7 cellular contexts compared by ENCODE assay signal in genomic region chr2:91575701-91576100, GRCh38.
DNase-seq lines count a peak whose midpoint lies in the region; ATAC-seq and TF ChIP-seq lines count a peak whose summit lies in the region.
"Not testable (repeated sequence)": the region's sequence is repeated elsewhere in the genome, so short reads cannot be mapped to it uniquely, and the experiment has no call there.

No MANE protein-coding gene starts in this region.

- not testable (repeated sequence) for H3K79me1 ChIP-seq in neuronal stem cell (ENCODE audit: low read depth, low read length)

- DNase-seq in GM23248 (peak; percentile 10), esophagus muscularis mucosa (ENCODE audit: extremely low spot score) (peak; percentile 79), kidney tubule cell (ENCODE audit: low spot score) (peak; percentile 30), spleen (peak; percentile 77), upper lobe of right lung (peak; percentile 63)
- DNase-seq in activated CD4-positive, alpha-beta T cell treated with anti-CD3 and anti-CD28 coated beads, Interleukin-2, amount 10 ng/mL, durations not matched to agents 24 days and 14 days: peak; percentile 54
- DNase-seq in neuronal stem cell (ENCODE audit: low spot score): not testable (repeated sequence)

- not testable (repeated sequence) for H2BK5ac ChIP-seq in neuronal stem cell (ENCODE audit: low read length)

- TF ChIP-seq POLR2A in esophagus muscularis mucosa (IDR thresholded peaks at IDR 0.05; ENCODE audit: low read depth); spleen (IDR thresholded peaks at IDR 0.05): not testable (repeated sequence)

- not testable (repeated sequence) for H2BK120ac ChIP-seq in neuronal stem cell (ENCODE audit: low read depth, low read length)

- H3K4ac ChIP-seq in neuronal stem cell (ENCODE audit: low read length): not testable (repeated sequence)

- not testable (repeated sequence) for H3K4me1 ChIP-seq in GM23248 (ENCODE audit: insufficient read depth); esophagus muscularis mucosa; neuronal stem cell (ENCODE audit: control insufficient read depth in 2 of 2, insufficient read depth in 1 of 2, low read depth in 1 of 2, low read length in 2 of 2); spleen; upper lobe of right lung

- H4K20me1 ChIP-seq in GM23248 (ENCODE audit: insufficient read depth): not testable (repeated sequence)

- in situ Hi-C loops in GM23248 (cut with MboI): not testable (repeated sequence)

- not testable (repeated sequence) for H3F3A ChIP-seq in GM23248 (ENCODE audit: insufficient read depth)

- H2AK5ac ChIP-seq in neuronal stem cell (ENCODE audit: low read depth, low read length): not testable (repeated sequence)

- H3K27ac Mint-ChIP-seq in activated CD4-positive, alpha-beta T cell treated with anti-CD3 and anti-CD28 coated beads, Interleukin-2, amount 10 ng/mL, durations not matched to agents 24 days and 14 days: not testable (repeated sequence)

- H3K4me2 ChIP-seq in GM23248 (ENCODE audit: unreplicated experiment); neuronal stem cell (ENCODE audit: insufficient read depth, low read length, poor library complexity, severe bottlenecking): not testable (repeated sequence)

- not testable (repeated sequence) for H3K27me3 Mint-ChIP-seq in activated CD4-positive, alpha-beta T cell treated with anti-CD3 and anti-CD28 coated beads, Interleukin-2, amount 10 ng/mL, durations not matched to agents 24 days and 14 days

- not testable (repeated sequence) for H3K4me1 Mint-ChIP-seq in activated CD4-positive, alpha-beta T cell treated with anti-CD3 and anti-CD28 coated beads, Interleukin-2, amount 10 ng/mL, durations not matched to agents 24 days and 14 days

- H3K14ac ChIP-seq in neuronal stem cell (ENCODE audit: low read length): peak overlapping the region; percentile 89

- H4K8ac ChIP-seq in neuronal stem cell (ENCODE audit: low read depth, low read length): not testable (repeated sequence)

- intact Hi-C loops in activated CD4-positive, alpha-beta T cell treated with anti-CD3 and anti-CD28 coated beads, Interleukin-2, amount 10 ng/mL, durations not matched to agents 24 days and 14 days (cut with micrococcal nuclease); esophagus muscularis mucosa (cut with DNase I); spleen (cut with DNase I; ENCODE audit: low total_unique reads); upper lobe of right lung (cut with DNase I): not testable (repeated sequence)

- TF ChIP-seq EP300 in esophagus muscularis mucosa (IDR thresholded peaks at IDR 0.05): not testable (repeated sequence)

- not testable (repeated sequence) for H3K36me3 ChIP-seq in GM23248 (ENCODE audit: low read depth); esophagus muscularis mucosa; neuronal stem cell (replicated peaks in 1 of 2; ENCODE audit: control insufficient read depth in 2 of 2, insufficient read depth in 2 of 2, low read length in 2 of 2); spleen; upper lobe of right lung

- not testable (repeated sequence) for H3K23ac ChIP-seq in neuronal stem cell (ENCODE audit: low read depth, low read length, poor library complexity)

- not testable (repeated sequence) for H3K18ac ChIP-seq in neuronal stem cell (ENCODE audit: low read length)

- not testable (repeated sequence) for H4K91ac ChIP-seq in neuronal stem cell (ENCODE audit: low read depth, low read length, poor library complexity)

- H2AFZ ChIP-seq in GM23248; neuronal stem cell (ENCODE audit: low read length): not testable (repeated sequence)

- H3K9me2 ChIP-seq in GM23248 (ENCODE audit: insufficient read depth): not testable (repeated sequence)

- not testable (repeated sequence) for H3K27me3 ChIP-seq in GM23248 (replicated peaks; ENCODE audit: insufficient read depth); esophagus muscularis mucosa; neuronal stem cell (ENCODE audit: control insufficient read depth in 3 of 3, insufficient read depth in 3 of 3, low read depth in 1 of 3, low read length in 3 of 3); spleen (replicated peaks in 1 of 7); upper lobe of right lung

- H3K4me3 ChIP-seq in GM23248; esophagus muscularis mucosa; neuronal stem cell (ENCODE audit: low read length in 2 of 2); spleen; upper lobe of right lung: not testable (repeated sequence)

- not testable (repeated sequence) for H3K9me3 ChIP-seq in GM23248 (ENCODE audit: low read depth); esophagus muscularis mucosa; neuronal stem cell (replicated peaks in 1 of 2; ENCODE audit: control insufficient read depth in 2 of 2, insufficient read depth in 1 of 2, low read depth in 1 of 2, low read length in 2 of 2); spleen; upper lobe of right lung

- H3K9ac ChIP-seq in GM23248; neuronal stem cell (ENCODE audit: low read depth, low read length, poor library complexity): not testable (repeated sequence)

- H3K79me2 ChIP-seq in GM23248 (ENCODE audit: insufficient read depth): not testable (repeated sequence)

- not testable (repeated sequence) for H2BK12ac ChIP-seq in neuronal stem cell (ENCODE audit: low read length)

- not testable (repeated sequence) for TF ChIP-seq CTCF in esophagus muscularis mucosa (IDR thresholded peaks at IDR 0.05); spleen (IDR thresholded peaks at IDR 0.05 in 8 of 11, conservative IDR thresholded peaks at IDR 0.05 in 3 of 11); upper lobe of right lung (IDR thresholded peaks at IDR 0.05)

- not testable (repeated sequence) for H3K27ac ChIP-seq in GM23248; esophagus muscularis mucosa (replicated peaks in 1 of 4); neuronal stem cell (replicated peaks; ENCODE audit: low read length); spleen; upper lobe of right lung

- H3K4me3 Mint-ChIP-seq in activated CD4-positive, alpha-beta T cell treated with anti-CD3 and anti-CD28 coated beads, Interleukin-2, amount 10 ng/mL, durations not matched to agents 24 days and 14 days: not testable (repeated sequence)

- 29 to 34% methylated on average over 11 of the region's 11 CpGs for WGBS in GM23248 (ENCODE audit: low coverage in 1 of 2, low lambda C conversion rate in 2 of 2, missing lambda C conversion rate in 2 of 2), 2 experiments
- 85% methylated on average over 11 of the region's 11 CpGs for WGBS in esophagus muscularis mucosa
- no CpG with 5 or more reads among the region's 11 CpGs for WGBS in neuronal stem cell (ENCODE audit: extremely low coverage in 2 of 2, insufficient read length in 2 of 2, insufficient replicate concordance in 1 of 2), 2 donors
- 79 to 84% (median 82%) methylated on average over 11 of the region's 11 CpGs for WGBS in spleen, 5 donors

- H3K36me3 Mint-ChIP-seq in activated CD4-positive, alpha-beta T cell treated with anti-CD3 and anti-CD28 coated beads, Interleukin-2, amount 10 ng/mL, durations not matched to agents 24 days and 14 days (ENCODE audit: low read depth): not testable (repeated sequence)

- H3K9me3 Mint-ChIP-seq in activated CD4-positive, alpha-beta T cell treated with anti-CD3 and anti-CD28 coated beads, Interleukin-2, amount 10 ng/mL, durations not matched to agents 24 days and 14 days: not testable (repeated sequence)

- not testable (repeated sequence) for ATAC-seq in upper lobe of right lung

- not testable (repeated sequence) for H2BK15ac ChIP-seq in neuronal stem cell (ENCODE audit: low read length)
